2 cellular contexts compared by ENCODE assay signal in the genomic region with DNA sequence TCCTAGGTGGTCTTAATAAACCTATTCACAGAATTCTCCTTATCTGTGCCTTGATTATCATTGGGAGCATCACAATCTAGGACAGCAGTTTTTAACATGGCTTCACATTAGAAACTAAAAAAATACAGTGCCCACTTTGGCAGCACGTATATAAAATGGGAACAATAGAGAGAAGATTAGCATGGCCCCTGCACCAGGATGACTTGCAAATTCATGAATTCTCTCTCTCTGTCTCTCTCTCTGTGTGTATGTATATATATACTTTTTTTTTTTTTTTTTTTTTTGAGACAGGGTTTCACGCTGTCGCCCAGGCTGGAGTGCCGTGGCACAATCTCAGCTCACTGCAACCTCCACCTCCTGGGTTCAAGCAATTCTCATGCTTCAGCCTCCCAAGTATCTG.
TF ChIP-seq lines count a peak whose summit lies in the region.

No MANE protein-coding gene starts in this region.

TF ChIP-seq in GM23338, 12 proteins besides CTCF, POLR2A, EP300 and RAD21:
- TF ChIP-seq EZH2 (IDR thresholded peaks at IDR 0.05; ENCODE audit: low read depth, unreplicated experiment) (no peak), ZNF114 (CRISPR knock-in tag; IDR thresholded peaks at IDR 0.05) (no peak), CREB1 (CRISPR knock-in tag; IDR thresholded peaks at IDR 0.05; ENCODE audit: low read depth) (no peak), ZNF331 (CRISPR knock-in tag; IDR thresholded peaks at IDR 0.05; ENCODE audit: low read depth) (no peak), STAT1 (IDR thresholded peaks at IDR 0.05; ENCODE audit: unreplicated experiment) (no peak)
- TF ChIP-seq, protein P1, sequence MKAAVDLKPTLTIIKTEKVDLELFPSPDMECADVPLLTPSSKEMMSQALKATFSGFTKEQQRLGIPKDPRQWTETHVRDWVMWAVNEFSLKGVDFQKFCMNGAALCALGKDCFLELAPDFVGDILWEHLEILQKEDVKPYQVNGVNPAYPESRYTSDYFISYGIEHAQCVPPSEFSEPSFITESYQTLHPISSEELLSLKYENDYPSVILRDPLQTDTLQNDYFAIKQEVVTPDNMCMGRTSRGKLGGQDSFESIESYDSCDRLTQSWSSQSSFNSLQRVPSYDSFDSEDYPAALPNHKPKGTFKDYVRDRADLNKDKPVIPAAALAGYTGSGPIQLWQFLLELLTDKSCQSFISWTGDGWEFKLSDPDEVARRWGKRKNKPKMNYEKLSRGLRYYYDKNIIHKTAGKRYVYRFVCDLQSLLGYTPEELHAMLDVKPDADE (IDR thresholded peaks at IDR 0.05), result no peak
- TF ChIP-seq, protein P2, sequence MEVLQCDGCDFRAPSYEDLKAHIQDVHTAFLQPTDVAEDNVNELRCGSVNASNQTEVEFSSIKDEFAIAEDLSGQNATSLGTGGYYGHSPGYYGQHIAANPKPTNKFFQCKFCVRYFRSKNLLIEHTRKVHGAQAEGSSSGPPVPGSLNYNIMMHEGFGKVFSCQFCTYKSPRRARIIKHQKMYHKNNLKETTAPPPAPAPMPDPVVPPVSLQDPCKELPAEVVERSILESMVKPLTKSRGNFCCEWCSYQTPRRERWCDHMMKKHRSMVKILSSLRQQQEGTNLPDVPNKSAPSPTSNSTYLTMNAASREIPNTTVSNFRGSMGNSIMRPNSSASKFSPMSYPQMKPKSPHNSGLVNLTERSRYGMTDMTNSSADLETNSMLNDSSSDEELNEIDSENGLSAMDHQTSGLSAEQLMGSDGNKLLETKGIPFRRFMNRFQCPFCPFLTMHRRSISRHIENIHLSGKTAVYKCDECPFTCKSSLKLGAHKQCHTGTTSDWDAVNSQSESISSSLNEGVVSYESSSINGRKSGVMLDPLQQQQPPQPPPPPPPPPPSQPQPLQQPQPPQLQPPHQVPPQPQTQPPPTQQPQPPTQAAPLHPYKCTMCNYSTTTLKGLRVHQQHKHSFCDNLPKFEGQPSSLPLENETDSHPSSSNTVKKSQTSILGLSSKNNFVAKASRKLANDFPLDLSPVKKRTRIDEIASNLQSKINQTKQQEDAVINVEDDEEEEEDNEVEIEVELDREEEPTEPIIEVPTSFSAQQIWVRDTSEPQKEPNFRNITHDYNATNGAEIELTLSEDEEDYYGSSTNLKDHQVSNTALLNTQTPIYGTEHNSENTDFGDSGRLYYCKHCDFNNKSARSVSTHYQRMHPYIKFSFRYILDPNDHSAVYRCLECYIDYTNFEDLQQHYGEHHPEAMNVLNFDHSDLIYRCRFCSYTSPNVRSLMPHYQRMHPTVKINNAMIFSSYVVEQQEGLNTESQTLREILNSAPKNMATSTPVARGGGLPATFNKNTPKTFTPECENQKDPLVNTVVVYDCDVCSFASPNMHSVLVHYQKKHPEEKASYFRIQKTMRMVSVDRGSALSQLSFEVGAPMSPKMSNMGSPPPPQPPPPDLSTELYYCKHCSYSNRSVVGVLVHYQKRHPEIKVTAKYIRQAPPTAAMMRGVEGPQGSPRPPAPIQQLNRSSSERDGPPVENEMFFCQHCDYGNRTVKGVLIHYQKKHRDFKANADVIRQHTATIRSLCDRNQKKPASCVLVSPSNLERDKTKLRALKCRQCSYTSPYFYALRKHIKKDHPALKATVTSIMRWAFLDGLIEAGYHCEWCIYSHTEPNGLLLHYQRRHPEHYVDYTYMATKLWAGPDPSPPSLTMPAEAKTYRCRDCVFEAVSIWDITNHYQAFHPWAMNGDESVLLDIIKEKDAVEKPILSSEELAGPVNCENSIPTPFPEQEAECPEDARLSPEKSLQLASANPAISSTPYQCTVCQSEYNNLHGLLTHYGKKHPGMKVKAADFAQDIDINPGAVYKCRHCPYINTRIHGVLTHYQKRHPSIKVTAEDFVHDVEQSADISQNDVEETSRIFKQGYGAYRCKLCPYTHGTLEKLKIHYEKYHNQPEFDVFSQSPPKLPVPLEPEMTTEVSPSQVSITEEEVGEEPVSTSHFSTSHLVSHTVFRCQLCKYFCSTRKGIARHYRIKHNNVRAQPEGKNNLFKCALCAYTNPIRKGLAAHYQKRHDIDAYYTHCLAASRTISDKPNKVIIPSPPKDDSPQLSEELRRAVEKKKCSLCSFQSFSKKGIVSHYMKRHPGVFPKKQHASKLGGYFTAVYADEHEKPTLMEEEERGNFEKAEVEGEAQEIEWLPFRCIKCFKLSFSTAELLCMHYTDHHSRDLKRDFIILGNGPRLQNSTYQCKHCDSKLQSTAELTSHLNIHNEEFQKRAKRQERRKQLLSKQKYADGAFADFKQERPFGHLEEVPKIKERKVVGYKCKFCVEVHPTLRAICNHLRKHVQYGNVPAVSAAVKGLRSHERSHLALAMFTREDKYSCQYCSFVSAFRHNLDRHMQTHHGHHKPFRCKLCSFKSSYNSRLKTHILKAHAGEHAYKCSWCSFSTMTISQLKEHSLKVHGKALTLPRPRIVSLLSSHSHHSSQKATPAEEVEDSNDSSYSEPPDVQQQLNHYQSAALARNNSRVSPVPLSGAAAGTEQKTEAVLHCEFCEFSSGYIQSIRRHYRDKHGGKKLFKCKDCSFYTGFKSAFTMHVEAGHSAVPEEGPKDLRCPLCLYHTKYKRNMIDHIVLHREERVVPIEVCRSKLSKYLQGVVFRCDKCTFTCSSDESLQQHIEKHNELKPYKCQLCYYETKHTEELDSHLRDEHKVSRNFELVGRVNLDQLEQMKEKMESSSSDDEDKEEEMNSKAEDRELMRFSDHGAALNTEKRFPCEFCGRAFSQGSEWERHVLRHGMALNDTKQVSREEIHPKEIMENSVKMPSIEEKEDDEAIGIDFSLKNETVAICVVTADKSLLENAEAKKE (CRISPR knock-in tag; IDR thresholded peaks at IDR 0.05), result no peak

TF ChIP-seq in K562, 482 proteins besides CTCF, POLR2A, EP300 and RAD21:
- TF ChIP-seq MAFG (tag; conservative IDR thresholded peaks at IDR 0.05) (peak; percentile 50), C11orf30 (IDR thresholded peaks at IDR 0.05; ENCODE audit: low read depth) (peak; percentile 36; the same call in 1 of the 2 replicates), ZNF316 (IDR thresholded peaks at IDR 0.05) (peak; percentile 56; the same call in 1 of the 2 replicates), ZBTB1 (CRISPR knock-in tag; IDR thresholded peaks at IDR 0.05; ENCODE audit: borderline replicate concordance, low read depth) (no peak), ZFP1 (CRISPR knock-in tag; IDR thresholded peaks at IDR 0.05) (no peak), MAFF (IDR thresholded peaks at IDR 0.05; ENCODE audit: low read length) (peak; percentile 14; the same call in 1 of the 2 replicates), NFE2 (IDR thresholded peaks at IDR 0.05; ENCODE audit: low read depth) (peak; percentile 43; the same call in 1 of the 2 replicates)
- TF ChIP-seq, protein P3, sequence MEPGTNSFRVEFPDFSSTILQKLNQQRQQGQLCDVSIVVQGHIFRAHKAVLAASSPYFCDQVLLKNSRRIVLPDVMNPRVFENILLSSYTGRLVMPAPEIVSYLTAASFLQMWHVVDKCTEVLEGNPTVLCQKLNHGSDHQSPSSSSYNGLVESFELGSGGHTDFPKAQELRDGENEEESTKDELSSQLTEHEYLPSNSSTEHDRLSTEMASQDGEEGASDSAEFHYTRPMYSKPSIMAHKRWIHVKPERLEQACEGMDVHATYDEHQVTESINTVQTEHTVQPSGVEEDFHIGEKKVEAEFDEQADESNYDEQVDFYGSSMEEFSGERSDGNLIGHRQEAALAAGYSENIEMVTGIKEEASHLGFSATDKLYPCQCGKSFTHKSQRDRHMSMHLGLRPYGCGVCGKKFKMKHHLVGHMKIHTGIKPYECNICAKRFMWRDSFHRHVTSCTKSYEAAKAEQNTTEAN (CRISPR knock-in tag; IDR thresholded peaks at IDR 0.05), result no peak
- TF ChIP-seq, protein P4, sequence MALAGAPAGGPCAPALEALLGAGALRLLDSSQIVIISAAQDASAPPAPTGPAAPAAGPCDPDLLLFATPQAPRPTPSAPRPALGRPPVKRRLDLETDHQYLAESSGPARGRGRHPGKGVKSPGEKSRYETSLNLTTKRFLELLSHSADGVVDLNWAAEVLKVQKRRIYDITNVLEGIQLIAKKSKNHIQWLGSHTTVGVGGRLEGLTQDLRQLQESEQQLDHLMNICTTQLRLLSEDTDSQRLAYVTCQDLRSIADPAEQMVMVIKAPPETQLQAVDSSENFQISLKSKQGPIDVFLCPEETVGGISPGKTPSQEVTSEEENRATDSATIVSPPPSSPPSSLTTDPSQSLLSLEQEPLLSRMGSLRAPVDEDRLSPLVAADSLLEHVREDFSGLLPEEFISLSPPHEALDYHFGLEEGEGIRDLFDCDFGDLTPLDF (CRISPR knock-in tag; IDR thresholded peaks at IDR 0.05), result no peak
